23 cellular contexts compared by ENCODE assay signal in the genomic region with DNA sequence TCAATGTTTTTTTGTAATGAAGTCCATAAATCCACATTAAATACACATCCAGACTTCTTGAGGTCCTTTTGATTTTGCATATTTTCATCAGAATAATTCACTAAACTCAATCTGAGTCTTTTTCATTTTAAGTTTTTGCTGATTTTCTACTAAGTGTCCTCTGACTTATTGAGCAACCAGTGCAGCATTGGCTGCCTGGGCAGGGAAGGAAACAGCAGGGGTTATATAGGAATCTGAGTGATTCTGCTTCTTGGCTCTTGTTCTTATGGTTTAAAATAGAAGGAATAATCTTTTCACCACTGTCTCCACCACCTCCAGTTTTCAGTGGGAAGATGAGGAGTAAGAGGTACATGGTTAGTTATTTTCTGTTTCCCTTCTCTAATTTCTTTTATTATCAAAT.
DNase-seq lines count a peak whose midpoint lies in the region; ATAC-seq, FAIRE-seq and TF ChIP-seq lines count a peak whose summit lies in the region.
"Had no signal": no experiment of that assay in that cellular context is flagged by ENCODE, and none has a peak within 500 bp of the region (broad histone marks: within the 10 kb centered on the region; RNA-seq: fewer than 3 reads in every experiment).

No MANE protein-coding gene starts in this region.

- no peaks in the 10 kb centered on the region for H3K4me1 ChIP-seq in thyroid gland
- H3K4me1 ChIP-seq: BLaER1 had no signal

- H3K9me3 ChIP-seq in thyroid gland = no peaks in the 10 kb centered on the region
- H3K9me3 ChIP-seq: BLaER1 had no signal

- H3K27me3 ChIP-seq in thyroid gland = no peaks in the 10 kb centered on the region
- H3K27me3 ChIP-seq: BLaER1 had no signal

- intact Hi-C loops in thyroid gland (cut with DNase I) = no loop called here

- no peak overlapping the region for H3K27ac ChIP-seq in thyroid gland
- H3K27ac ChIP-seq: 22Rv1, BLaER1 had no signal

- TF ChIP-seq POLR2A in thyroid gland (IDR thresholded peaks at IDR 0.05) = no peak

- no peak for FAIRE-seq in D721Med (lab: Jason Lieb, UNC)
- FAIRE-seq: G401.6, GM12878, GM18507, RCC 7860 had no signal

- H3K36me3 ChIP-seq in thyroid gland = no peaks in the 10 kb centered on the region
- H3K36me3 ChIP-seq: BLaER1 had no signal

- ATAC-seq in GM21825 (IDR thresholded peaks at IDR 0.05; ENCODE audit: unreplicated experiment) = no peak
- ATAC-seq: CD8-positive, alpha-beta T cell; GM12878 had no signal

- H3K4me3 ChIP-seq in cardiac fibroblast (replicated peaks in 1 of 2; ENCODE audit: low read depth in 2 of 2, low read length in 2 of 2) (no peak overlapping the region), thyroid gland (replicated peaks in 1 of 3) (no peak overlapping the region)
- H3K4me3 ChIP-seq: BLaER1, GM12878 had no signal

- no peak for TF ChIP-seq CTCF in cardiac fibroblast (IDR thresholded peaks at IDR 0.05; ENCODE audit: low read depth, low read length)
- TF ChIP-seq CTCF in thyroid gland (IDR thresholded peaks at IDR 0.05) = no peak
- TF ChIP-seq CTCF in D721Med (IDR thresholded peaks at IDR 0.05; ENCODE audit: insufficient read depth, missing control alignments) = no peak

- DNase-seq in AG08395 (ENCODE audit: low spot score) (peak; percentile 52), LHCN-M2 (ENCODE audit: low read depth) (peak; percentile 26), cardiac fibroblast (ENCODE audit: low read depth in 2 of 2) (peak; percentile 2 to 28), fibroblast of the conjunctiva (ENCODE audit: low read depth) (peak; percentile 23), thyroid gland (no peak), D721Med (ENCODE audit: insufficient read length, low spot score) (no peak)
- no peak for DNase-seq in activated CD4-positive, CD25-positive, alpha-beta regulatory T cell treated with anti-CD3 and anti-CD28 coated beads, Interleukin-2, amount 50 U/mL, for 72 hours
- DNase-seq: CD8-positive, alpha-beta T cell; DMS79 treated with DMSO at 0.1 percent for 48 hours; GOT3; Kasumi-1; NCI-H1105 treated with DMSO at 0.1 percent for 48 hours; NCI-H187; NCI-H446; NCI-H69; Right ventricle myocardium superior had no signal

Comparison
In these comparisons a context has a peak if more than half of its experiments do, and no peak if none do; other contexts are left out.
1. DNase-seq: peak in AG08395 (single experiment), LHCN-M2 (single experiment), cardiac fibroblast (2 of 2) and fibroblast of the conjunctiva (single experiment); none in thyroid gland (0 of 2), activated CD4-positive, CD25-positive, alpha-beta regulatory T cell treated with anti-CD3 and anti-CD28 coated beads, Interleukin-2, amount 50 U/mL, for 72 hours (single experiment) and D721Med (single experiment).